ENCODE assay signal across 18 cellular contexts in genomic region chr16:29315046-29315445, GRCh38.
DNase-seq lines count a peak whose midpoint lies in the region; ATAC-seq, FAIRE-seq and TF ChIP-seq lines count a peak whose summit lies in the region.
"Had no signal": no experiment of that assay in that cellular context is flagged by ENCODE, and none has a peak within 500 bp of the region (broad histone marks: within the 10 kb centered on the region; RNA-seq: fewer than 3 reads in every experiment).

No MANE protein-coding gene starts in this region.

- H3K4me2 ChIP-seq in GM23248 (ENCODE audit: unreplicated experiment) (no peak overlapping the region), H1 (ENCODE audit: insufficient read depth in 1 of 2, low read depth in 2 of 2, low read length in 2 of 2) (no peak overlapping the region), neural progenitor cell (no peak overlapping the region)
- H3K4me2 ChIP-seq: PC-9 had no signal

- 0 out of 2 replicates have a peak overlapping the region, but pooled peaks have one; percentile 72 for H2BK15ac ChIP-seq in H1 (ENCODE audit: low read length)

- no peak overlapping the region for H2AFZ ChIP-seq in GM23248
- no peak overlapping the region for H2AFZ ChIP-seq in H1 (ENCODE audit: low read length)
- no peak overlapping the region for H2AFZ ChIP-seq in neural progenitor cell (replicated peaks)
- H2AFZ ChIP-seq: PC-9 had no signal

- H2BK5ac ChIP-seq in H1 (ENCODE audit: low read depth, low read length): no peak overlapping the region

- no peaks in the 10 kb centered on the region for H3K9me3 Mint-ChIP-seq in neural progenitor cell
- H3K9me3 Mint-ChIP-seq: CD4-positive, CD25-positive, alpha-beta regulatory T cell had no signal

- H3K4me3 ChIP-seq in GM23248 (no peak overlapping the region), H1 (ENCODE audit: extremely low read depth in 1 of 4, insufficient read depth in 2 of 4, low read depth in 3 of 4, low read length in 4 of 4) (no peak overlapping the region), neural progenitor cell (no peak overlapping the region), uterus (no peak overlapping the region)
- H3K4me3 ChIP-seq: PC-9, SJCRH30 had no signal

- H3K4me1 Mint-ChIP-seq in neural progenitor cell: peaks cover 66% of the 10 kb centered on the region

- H3K4me3 Mint-ChIP-seq in neural progenitor cell: no peak overlapping the region

- H3F3A ChIP-seq in GM23248 (ENCODE audit: insufficient read depth) (0 out of 2 replicates have a peak, but pooled peaks cover 4% of the 10 kb centered on the region), neural progenitor cell (ENCODE audit: low read depth) (peaks cover 8% of the 10 kb centered on the region)

- no peak overlapping the region for H3K23ac ChIP-seq in H1 (ENCODE audit: insufficient read length)

- no peaks in the 10 kb centered on the region for H3K9me2 ChIP-seq in GM23248 (ENCODE audit: insufficient read depth)

- H3K27ac Mint-ChIP-seq in neural progenitor cell: peak overlapping the region; percentile 6
- H3K27ac Mint-ChIP-seq: CD4-positive, CD25-positive, alpha-beta regulatory T cell had no signal

- peak; percentile 12 for DNase-seq in GM23248
- no peak for DNase-seq in H1 (ENCODE audit: low read depth in 1 of 2, low spot score in 2 of 2)
- no peak for DNase-seq in neural progenitor cell (ENCODE audit: low spot score)
- DNase-seq in uterus: peak in 1 of 2 donors; percentile 32
- DNase-seq: ACHN; CD4-positive, CD25-positive, alpha-beta regulatory T cell; COR-L47; DMS 273 treated with DMSO at 0.1 percent for 48 hours; NCI-H187 treated with DMSO at 0.1 percent for 48 hours; NCI-H526; PC-9; SJCRH30 had no signal

- H3K9me3 ChIP-seq in GM23248 (ENCODE audit: low read depth): no peaks in the 10 kb centered on the region
- no peaks in the 10 kb centered on the region for H3K9me3 ChIP-seq in H1 (ENCODE audit: insufficient read depth in 2 of 2, low read depth in 1 of 2, low read length in 1 of 2)
- no peaks in the 10 kb centered on the region for H3K9me3 ChIP-seq in neural progenitor cell (ENCODE audit: low read depth)
- H3K9me3 ChIP-seq in uterus: no peaks in the 10 kb centered on the region
- H3K9me3 ChIP-seq: SJCRH30 had no signal

- no peak overlapping the region for H2AK5ac ChIP-seq in H1 (ENCODE audit: low read depth, low read length)

- CTCF ChIA-PET in H1 (lab: Charles Lee; ENCODE audit: partially characterized antibody): no interaction called here

- H3K36me3 ChIP-seq in GM23248 (ENCODE audit: low read depth): no peaks in the 10 kb centered on the region
- no peaks in the 10 kb centered on the region for H3K36me3 ChIP-seq in H1 (ENCODE audit: control insufficient read depth in 2 of 4, insufficient read depth in 4 of 4, low read length in 3 of 4)
- no peaks in the 10 kb centered on the region for H3K36me3 ChIP-seq in neural progenitor cell
- H3K36me3 ChIP-seq in uterus: no peaks in the 10 kb centered on the region
- H3K36me3 ChIP-seq: SJCRH30 had no signal

- H2BK20ac ChIP-seq in H1 (ENCODE audit: low read length): no peak overlapping the region

- H3K27me3 Mint-ChIP-seq in neural progenitor cell (ENCODE audit: insufficient read depth, low read depth): peaks cover 24% of the 10 kb centered on the region
- H3K27me3 Mint-ChIP-seq: CD4-positive, CD25-positive, alpha-beta regulatory T cell had no signal

- no peak for TF ChIP-seq EP300 in H1 (IDR thresholded peaks at IDR 0.05; ENCODE audit: borderline replicate concordance in 1 of 2, low read depth in 2 of 2, low read length in 2 of 2)

- H4K20me1 ChIP-seq in GM23248 (ENCODE audit: insufficient read depth): no peaks in the 10 kb centered on the region
- H4K20me1 ChIP-seq in H1 (replicated peaks in 1 of 2; ENCODE audit: control insufficient read depth in 1 of 2, insufficient read depth in 2 of 2, low read length in 2 of 2): no peaks in the 10 kb centered on the region
- no peaks in the 10 kb centered on the region for H4K20me1 ChIP-seq in neural progenitor cell (ENCODE audit: low read depth)

- TF ChIP-seq CTCF in H1 (IDR thresholded peaks at IDR 0.05; ENCODE audit: control extremely low read depth in 1 of 3, insufficient read depth in 1 of 3, low read depth in 1 of 3, low read length in 3 of 3): no peak
- no peak for TF ChIP-seq CTCF in neural progenitor cell (IDR thresholded peaks at IDR 0.05)
- no peak for TF ChIP-seq CTCF in uterus (IDR thresholded peaks at IDR 0.05)

- 64 to 67% methylated on average over 5 of the region's 5 CpGs for WGBS in GM23248 (ENCODE audit: low coverage in 1 of 2, low lambda C conversion rate in 2 of 2, missing lambda C conversion rate in 2 of 2), 2 experiments
- WGBS in H1 (ENCODE audit: extremely low coverage in 1 of 2, insufficient coverage in 1 of 2, insufficient read length in 1 of 2, insufficient replicate concordance in 2 of 2, low coverage in 1 of 2, low lambda C conversion rate in 2 of 2, missing lambda C conversion rate in 1 of 2), 2 experiments: 86% methylated on average over 5 of the region's 5 CpGs; no CpG with 5 or more reads in 1 of the 2 experiments

- TF ChIP-seq RAD21 in H1 (IDR thresholded peaks at IDR 0.05 in 1 of 2, conservative IDR thresholded peaks at IDR 0.05 in 1 of 2; ENCODE audit: low read depth in 2 of 2, low read length in 2 of 2): no peak

- no peaks in the 10 kb centered on the region for H3K79me1 ChIP-seq in H1 (ENCODE audit: low read depth, low read length)

- in situ Hi-C loops in GM23248 (cut with MboI): no loop called here

- no peak overlapping the region for H3K9ac ChIP-seq in GM23248
- no peak overlapping the region for H3K9ac ChIP-seq in H1 (replicated peaks in 1 of 4; ENCODE audit: extremely low read depth in 1 of 4, low read depth in 3 of 4, low read length in 3 of 4)
- no peak overlapping the region for H3K9ac ChIP-seq in neural progenitor cell

- H4K91ac ChIP-seq in H1 (replicated peaks; ENCODE audit: insufficient read length, low read length): no peak overlapping the region

- no peak overlapping the region; the same call in 1 of the 2 replicates for H4K8ac ChIP-seq in H1 (ENCODE audit: extremely low read depth, insufficient read depth, low read length)

- H4K5ac ChIP-seq in H1 (ENCODE audit: insufficient read length, low read depth, low read length): no peak overlapping the region

- H2BK12ac ChIP-seq in H1 (ENCODE audit: low read depth, low read length): no peak overlapping the region

- H3K27me3 ChIP-seq in GM23248 (replicated peaks; ENCODE audit: insufficient read depth): no peaks in the 10 kb centered on the region
- no peaks in the 10 kb centered on the region; a peak in 1 of 7 replicates for H3K27me3 ChIP-seq in H1 (replicated peaks in 1 of 4; ENCODE audit: control insufficient read depth in 3 of 4, extremely low read depth in 1 of 4, insufficient read depth in 3 of 4, low read length in 3 of 4)
- no peaks in the 10 kb centered on the region for H3K27me3 ChIP-seq in neural progenitor cell
- H3K27me3 ChIP-seq in uterus: no peaks in the 10 kb centered on the region
- H3K27me3 ChIP-seq: SJCRH30 had no signal

- no peaks in the 10 kb centered on the region for H3K36me3 Mint-ChIP-seq in neural progenitor cell

- H3K18ac ChIP-seq in H1 (ENCODE audit: extremely low read depth, low read length): no peak overlapping the region

- H2BK120ac ChIP-seq in H1 (replicated peaks; ENCODE audit: low read depth, low read length): no peak overlapping the region

- H3K56ac ChIP-seq in H1 (replicated peaks; ENCODE audit: insufficient read length, low read depth, low read length): no peak overlapping the region

- no peak overlapping the region for H3K4ac ChIP-seq in H1 (replicated peaks; ENCODE audit: insufficient read length, low read depth, low read length)

- H3K27ac ChIP-seq in GM23248 (no peak overlapping the region), H1 (ENCODE audit: low read depth, low read length) (no peak overlapping the region), neural progenitor cell (no peak overlapping the region), uterus (peak overlapping the region; percentile 10 to 76)
- H3K27ac ChIP-seq: HL-60, PC-9, RWPE1, SJCRH30 had no signal

- H3K79me2 ChIP-seq in GM23248 (ENCODE audit: insufficient read depth): no peaks in the 10 kb centered on the region
- H3K79me2 ChIP-seq in H1 (ENCODE audit: control insufficient read depth in 1 of 2, insufficient read depth in 2 of 2, low read length in 2 of 2): no peaks in the 10 kb centered on the region
- no peaks in the 10 kb centered on the region for H3K79me2 ChIP-seq in neural progenitor cell (ENCODE audit: low read depth)

- intact Hi-C loops in uterus (cut with DNase I; ENCODE audit: low total_unique reads): no loop called here

- no peaks in the 10 kb centered on the region for H3K23me2 ChIP-seq in H1 (ENCODE audit: low read depth, low read length)

- no peak for ATAC-seq in HG03439 (IDR thresholded peaks at IDR 0.05; ENCODE audit: unreplicated experiment)
- ATAC-seq in GM18868 (IDR thresholded peaks at IDR 0.05; ENCODE audit: unreplicated experiment): no peak
- no peak for ATAC-seq in HG03135 (IDR thresholded peaks at IDR 0.05; ENCODE audit: unreplicated experiment)

- H3K4me1 ChIP-seq in GM23248 (ENCODE audit: insufficient read depth) (0 out of 2 replicates have a peak, but pooled peaks cover 15% of the 10 kb centered on the region), H1 (replicated peaks in 1 of 4; ENCODE audit: control insufficient read depth in 3 of 4, insufficient read depth in 4 of 4, low read length in 3 of 4) (peaks cover 0 to 4% (median 0%) of the 10 kb centered on the region in 4 experiments; a peak in 3 of 7 replicates), neural progenitor cell (peaks cover 31% of the 10 kb centered on the region), uterus (peaks cover 0 to 5% of the 10 kb centered on the region in 2 donors)

- no peak for TF ChIP-seq POLR2A in H1 (IDR thresholded peaks at IDR 0.05; ENCODE audit: control extremely low read depth in 1 of 2, low read depth in 2 of 2, low read length in 2 of 2)
- TF ChIP-seq POLR2A in uterus (IDR thresholded peaks at IDR 0.05): no peak

- FAIRE-seq in H1 (lab: Jason Lieb, UNC): no peak
- FAIRE-seq: G401.6 had no signal

- no peak overlapping the region for H3K14ac ChIP-seq in H1 (ENCODE audit: insufficient read length)

- POLR2A ChIA-PET in H1 (lab: Charles Lee; ENCODE audit: partially characterized antibody): no interaction called here

TF ChIP-seq in H1, 55 proteins besides CTCF, POLR2A, EP300 and RAD21 (continues in another document):
- TF ChIP-seq, protein P1, sequence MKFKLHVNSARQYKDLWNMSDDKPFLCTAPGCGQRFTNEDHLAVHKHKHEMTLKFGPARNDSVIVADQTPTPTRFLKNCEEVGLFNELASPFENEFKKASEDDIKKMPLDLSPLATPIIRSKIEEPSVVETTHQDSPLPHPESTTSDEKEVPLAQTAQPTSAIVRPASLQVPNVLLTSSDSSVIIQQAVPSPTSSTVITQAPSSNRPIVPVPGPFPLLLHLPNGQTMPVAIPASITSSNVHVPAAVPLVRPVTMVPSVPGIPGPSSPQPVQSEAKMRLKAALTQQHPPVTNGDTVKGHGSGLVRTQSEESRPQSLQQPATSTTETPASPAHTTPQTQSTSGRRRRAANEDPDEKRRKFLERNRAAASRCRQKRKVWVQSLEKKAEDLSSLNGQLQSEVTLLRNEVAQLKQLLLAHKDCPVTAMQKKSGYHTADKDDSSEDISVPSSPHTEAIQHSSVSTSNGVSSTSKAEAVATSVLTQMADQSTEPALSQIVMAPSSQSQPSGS (IDR thresholded peaks at IDR 0.05; ENCODE audit: low read length): no peak
- TF ChIP-seq ASH2L (IDR thresholded peaks at IDR 0.05; ENCODE audit: low read length) (no peak), KDM5A (IDR thresholded peaks at IDR 0.05; ENCODE audit: low read length) (no peak), PHF8 (conservative IDR thresholded peaks at IDR 0.05; ENCODE audit: low read depth, low read length) (no peak)

Comparison
In these comparisons a context has a peak if more than half of its experiments do, and no peak if none do; other contexts are left out.
1. H3K27ac ChIP-seq: peak in uterus (2 of 2); none in GM23248 (single experiment), H1 (single experiment) and neural progenitor cell (single experiment).